9 cellular contexts compared by ENCODE assay signal in genomic region chr18:77129150-77129551, GRCh38. TPM values are rescaled to one million over a fixed set of nuclear protein-coding genes. Genes with fewer than 3 reads are reported as not detected.
DNase-seq lines count a peak whose midpoint lies in the region; ATAC-seq and TF ChIP-seq lines count a peak whose summit lies in the region.
"Had no signal": no experiment of that assay in that cellular context is flagged by ENCODE, and none has a peak within 500 bp of the region (broad histone marks: within the 10 kb centered on the region; RNA-seq: fewer than 3 reads in every experiment).

No MANE protein-coding gene starts in this region.

- H3K27ac ChIP-seq in trophoblast cell (ENCODE audit: low read depth, low read length) (peak overlapping the region; percentile 49), H9 (ENCODE audit: insufficient read length, low read depth, low read length) (no peak overlapping the region)

- H3K27me3 Mint-ChIP-seq in Calu3 (ENCODE audit: unreplicated experiment) (no peaks in the 10 kb centered on the region), H9 (ENCODE audit: low read depth) (peaks cover 29% of the 10 kb centered on the region)

- no peak overlapping the region for H4K91ac ChIP-seq in trophoblast cell (ENCODE audit: low read depth, low read length)
- no peak overlapping the region for H4K91ac ChIP-seq in H9 (ENCODE audit: insufficient read length, low read depth, low read length)

- H3K79me1 ChIP-seq in trophoblast cell (ENCODE audit: low read length) = peaks cover 22% of the 10 kb centered on the region
- H3K79me1 ChIP-seq in H9 (ENCODE audit: insufficient read depth, low read depth, low read length, poor library complexity, severe bottlenecking) = no peaks in the 10 kb centered on the region

- H3K9ac ChIP-seq in trophoblast cell (ENCODE audit: low read length) (no peak overlapping the region), H9 (ENCODE audit: extremely low read depth, insufficient read length, low read length) (no peak overlapping the region)

- H3K27me3 ChIP-seq in trophoblast cell (ENCODE audit: insufficient read depth, low read length) = peaks cover 3% of the 10 kb centered on the region
- no peaks in the 10 kb centered on the region; the same call in 1 of the 2 replicates for H3K27me3 ChIP-seq in H9 (ENCODE audit: insufficient read depth, low read length)
- H3K27me3 ChIP-seq: adrenal gland had no signal

- TF ChIP-seq CTCF in Calu3 (IDR thresholded peaks at IDR 0.05; ENCODE audit: unreplicated experiment) (no peak), H9 (conservative IDR thresholded peaks at IDR 0.05) (no peak)

- no peak overlapping the region for H4K8ac ChIP-seq in trophoblast cell (ENCODE audit: low read depth, low read length)
- H4K8ac ChIP-seq in H9 (replicated peaks; ENCODE audit: insufficient read length, low read depth, low read length) = no peak overlapping the region

- peaks cover 12% of the 10 kb centered on the region for H3K79me2 ChIP-seq in trophoblast cell (ENCODE audit: control insufficient read depth, insufficient read depth, low read length, poor library complexity)
- peaks cover 2% of the 10 kb centered on the region; the same call in 1 of the 2 replicates for H3K79me2 ChIP-seq in H9 (ENCODE audit: insufficient read depth, low read length)

- H3K36me3 Mint-ChIP-seq in Calu3 (ENCODE audit: insufficient read depth, unreplicated experiment) (peaks cover 81% of the 10 kb centered on the region), H9 (ENCODE audit: insufficient read depth in 1 of 3, low read depth in 3 of 3) (peaks cover 0 to 2% (median 0%) of the 10 kb centered on the region in 3 experiments; a peak in 2 of 7 replicates)

- H2AFZ ChIP-seq in trophoblast cell (ENCODE audit: insufficient read depth, low read length, poor library complexity) (no peak overlapping the region), H9 (ENCODE audit: low read length) (no peak overlapping the region)

- H3K4ac ChIP-seq in trophoblast cell (ENCODE audit: low read depth, low read length) = no peak overlapping the region
- no peak overlapping the region for H3K4ac ChIP-seq in H9 (ENCODE audit: low read depth, low read length)

- no peak overlapping the region for H4K12ac ChIP-seq in trophoblast cell (ENCODE audit: low read depth, low read length)

- no TSS peak for BruUV-seq in Calu3 (replicated peaks; lab: Mats Ljungman, UMichigan)

- H2BK20ac ChIP-seq in H9 (ENCODE audit: low read depth, low read length, poor library complexity, severe bottlenecking) = no peak overlapping the region

- H3K23ac ChIP-seq in trophoblast cell (ENCODE audit: low read length) = no peak overlapping the region
- no peak overlapping the region for H3K23ac ChIP-seq in H9 (ENCODE audit: insufficient read length, low read depth, low read length)

- H2BK5ac ChIP-seq in trophoblast cell (ENCODE audit: low read depth, low read length, poor library complexity) (no peak overlapping the region), H9 (ENCODE audit: insufficient read length, low read length) (no peak overlapping the region)

- H2AK5ac ChIP-seq in trophoblast cell (ENCODE audit: low read length) (no peak overlapping the region), H9 (ENCODE audit: insufficient read length, low read length) (no peak overlapping the region)

- H3K27ac Mint-ChIP-seq in Calu3 (ENCODE audit: unreplicated experiment) (peak overlapping the region; percentile 72), H9 (no peak overlapping the region)

- no peak overlapping the region for H3K56ac ChIP-seq in H9 (ENCODE audit: insufficient read length, low read depth, low read length)

- CTCF ChIA-PET in Calu3 (lab: Charles Lee) = interaction anchor here (1.1 to 3.2 kb wide), 2 partner anchors 61 to 82 kb away, joined by 4 to 12 read pairs; no protein-coding TSS in a partner anchor

- H3K14ac ChIP-seq in trophoblast cell (ENCODE audit: low read length) = no peak overlapping the region
- H3K14ac ChIP-seq in H9 (ENCODE audit: insufficient read depth, low read length) = no peak overlapping the region

- no peak overlapping the region for H3K18ac ChIP-seq in trophoblast cell (ENCODE audit: low read length)
- no peak overlapping the region for H3K18ac ChIP-seq in H9 (ENCODE audit: insufficient read length, low read depth, low read length)

- no peaks in the 10 kb centered on the region for H4K20me1 ChIP-seq in H9 (ENCODE audit: control insufficient read depth, insufficient read depth, insufficient read length)

- intact Hi-C loops in Calu3 (cut with micrococcal nuclease; ENCODE audit: unreplicated experiment) = loop anchor here (2.0 to 5.0 kb wide), 4 partner anchors 42 to 177 kb away; no protein-coding TSS in a partner anchor

- no peak overlapping the region for H2BK120ac ChIP-seq in trophoblast cell (ENCODE audit: insufficient read depth, low read length, poor library complexity)
- H2BK120ac ChIP-seq in H9 (ENCODE audit: low read depth, low read length, poor library complexity, severe bottlenecking) = no peak overlapping the region

- no peak overlapping the region for H3K4me3 ChIP-seq in trophoblast cell (ENCODE audit: low read depth, low read length)
- H3K4me3 ChIP-seq: adrenal gland had no signal

- H3K36me3 ChIP-seq in trophoblast cell (ENCODE audit: control insufficient read depth in 1 of 2, insufficient read depth in 2 of 2, low read length in 2 of 2) = no peaks in the 10 kb centered on the region
- H3K36me3 ChIP-seq: adrenal gland had no signal

- H3K4me1 ChIP-seq in trophoblast cell (ENCODE audit: control insufficient read depth in 1 of 2, insufficient read depth in 2 of 2, low read length in 2 of 2) (peaks cover 12 to 27% of the 10 kb centered on the region in 2 experiments), H9 (ENCODE audit: insufficient read depth, low read length) (peaks cover 2% of the 10 kb centered on the region; the same call in 1 of the 2 replicates)

- H3T11ph ChIP-seq in H9 (ENCODE audit: low read length) = no peak overlapping the region

- H2BK12ac ChIP-seq in trophoblast cell (ENCODE audit: low read length) = no peak overlapping the region
- no peak overlapping the region for H2BK12ac ChIP-seq in H9 (ENCODE audit: insufficient read length, low read depth, low read length)

- DNase-seq in Calu3 = no peak
- peak; percentile 97 for DNase-seq in M059J (ENCODE audit: low read depth)
- peak; percentile 55 for DNase-seq in dermis blood vessel endothelial cell
- peak in 1 of 2 donors; percentile 85 for DNase-seq in trophoblast cell
- no peak for DNase-seq in KG1 (lab: John Stamatoyannopoulos, UW)
- DNase-seq in H9 = no peak
- DNase-seq: adrenal gland had no signal

- H3K9me3 Mint-ChIP-seq in Calu3 (ENCODE audit: low read depth, unreplicated experiment) (no peaks in the 10 kb centered on the region), H9 (no peaks in the 10 kb centered on the region; a peak in 2 of 5 replicates)

- no peak for ATAC-seq in GM19455 (IDR thresholded peaks at IDR 0.05; ENCODE audit: unreplicated experiment)
- ATAC-seq in GM21515 (IDR thresholded peaks at IDR 0.05; ENCODE audit: unreplicated experiment) = no peak

- WGBS in trophoblast cell (ENCODE audit: extremely low coverage, insufficient coverage, insufficient read length) = no CpG with 5 or more reads among the region's 7 CpGs
- no CpG with 5 or more reads among the region's 7 CpGs for WGBS in H9 (ENCODE audit: extremely low coverage, insufficient read length, low lambda C conversion rate)

- H3K4me2 ChIP-seq in trophoblast cell (ENCODE audit: low read length) = peak overlapping the region; percentile 21
- H3K4me2 ChIP-seq in H9 (ENCODE audit: insufficient read depth, insufficient read length, low read length) = no peak overlapping the region

- no peaks in the 10 kb centered on the region for H3K9me3 ChIP-seq in trophoblast cell (ENCODE audit: insufficient read depth, low read depth, low read length)
- H3K9me3 ChIP-seq in H9 (ENCODE audit: control insufficient read depth, low read depth, low read length) = no peaks in the 10 kb centered on the region
- H3K9me3 ChIP-seq: adrenal gland had no signal

- H3K4me1 Mint-ChIP-seq in Calu3 (ENCODE audit: low read depth, unreplicated experiment) = peaks cover 65% of the 10 kb centered on the region
- H3K4me1 Mint-ChIP-seq in H9 = peaks cover 20 to 25% of the 10 kb centered on the region in 2 experiments

- peaks cover 14% of the 10 kb centered on the region for H3K23me2 ChIP-seq in H9 (ENCODE audit: insufficient read length, low read depth, low read length, poor library complexity, severe bottlenecking)

- H4K5ac ChIP-seq in H9 (ENCODE audit: insufficient read length, low read depth, low read length) = no peak overlapping the region

- H3K4me3 Mint-ChIP-seq in Calu3 (ENCODE audit: low read depth, unreplicated experiment) (peak overlapping the region; percentile 93), H9 (no peak overlapping the region)

- no peak overlapping the region for H2BK15ac ChIP-seq in H9 (ENCODE audit: low read depth, low read length)

RNA-seq across cellular contexts. Expression of gene MBP, which starts 3.4 kb away (rescaled TPM):
- 221 and 257 TPM in 2 replicates for total RNA-seq in Calu3 (2022)
- 4.7 and 9.9 TPM in 2 replicates for total RNA-seq in M059J (2014; rRNA removed; shearing (Covaris generic))
- total RNA-seq in dermis blood vessel endothelial cell = 5.6 and 6.3 TPM in 2 replicates
- 8.4 and 9.2 TPM in 2 replicates for polyA plus RNA-seq in trophoblast cell (2013)
- total RNA-seq in H9 (2021) = 5.2 and 8.6 TPM in 2 replicates

Comparison
In these comparisons a context has a peak if more than half of its experiments do, and no peak if none do; other contexts are left out.
1. DNase-seq: peak in M059J (single experiment) and dermis blood vessel endothelial cell (single experiment); none in Calu3 (single experiment), KG1 (single experiment) and H9 (single experiment).
2. RNA of gene MBP, which starts 3.4 kb away (total RNA-seq): 221 to 257 TPM in Calu3; 4.7 to 9.9 TPM in M059J, 5.2 to 8.6 TPM in H9 and 5.6 to 6.3 TPM in dermis blood vessel endothelial cell; every median in the first group is over 10 times any median in the second.